ENCODE assay signal across 12 cellular contexts in genomic region chr5:102811962-102812361, GRCh38. TPM values are rescaled to one million over a fixed set of nuclear protein-coding genes. Genes with fewer than 3 reads are reported as not detected.
DNase-seq lines count a peak whose midpoint lies in the region; ATAC-seq and TF ChIP-seq lines count a peak whose summit lies in the region.
"Had no signal": no experiment of that assay in that cellular context is flagged by ENCODE, and none has a peak within 500 bp of the region (broad histone marks: within the 10 kb centered on the region; RNA-seq: fewer than 3 reads in every experiment).

No MANE protein-coding gene starts in this region.

- no peaks in the 10 kb centered on the region for H3K36me3 Mint-ChIP-seq in glutamatergic neuron (ENCODE audit: unreplicated experiment)
- no peaks in the 10 kb centered on the region for H3K36me3 Mint-ChIP-seq in CD4-positive, alpha-beta memory T cell

- H3K27ac Mint-ChIP-seq in glutamatergic neuron (ENCODE audit: unreplicated experiment), result peak overlapping the region; percentile 80
- no peak overlapping the region for H3K27ac Mint-ChIP-seq in CD4-positive, alpha-beta memory T cell
- H3K27ac Mint-ChIP-seq: GM23338 had no signal

- H2AFZ ChIP-seq in PC-3 (ENCODE audit: low read length), result no peak overlapping the region
- H2AFZ ChIP-seq: GM23338 had no signal

- H3K4me1 ChIP-seq in PC-3 (ENCODE audit: insufficient read depth, low read length), result peaks cover 13% of the 10 kb centered on the region
- peaks cover 11% of the 10 kb centered on the region for H3K4me1 ChIP-seq in CD4-positive, alpha-beta memory T cell (ENCODE audit: insufficient read depth, low read length)

- DNase-seq in GM04504 (ENCODE audit: low read depth) (peak; percentile 19), HT-29 (ENCODE audit: low spot score) (peak; percentile 89), PC-3 (peak; percentile 96), glutamatergic neuron (no peak), HuH-7 (ENCODE audit: low spot score) (no peak), AML-193 (lab: John Stamatoyannopoulos, UW) (no peak)
- DNase-seq in CD4-positive, alpha-beta memory T cell, result no peak
- no peak for DNase-seq in effector CD4-positive, alpha-beta T cell
- DNase-seq: amygdala, MM.1S had no signal

- H3K27ac ChIP-seq in PC-3 (ENCODE audit: low read length), result peak overlapping the region; percentile 8; the same call in 1 of the 2 replicates
- no peak overlapping the region for H3K27ac ChIP-seq in CD4-positive, alpha-beta memory T cell (ENCODE audit: low read depth, low read length)
- H3K27ac ChIP-seq: VCaP had no signal

- no peak overlapping the region for H3K9ac ChIP-seq in PC-3 (ENCODE audit: low read length)

- BruUV-seq in PC-3 (replicated peaks; lab: Mats Ljungman, UMichigan), result no TSS peak

- H3K79me2 ChIP-seq in PC-3 (ENCODE audit: low read length), result no peaks in the 10 kb centered on the region

- no peaks in the 10 kb centered on the region for H3F3A ChIP-seq in PC-3 (ENCODE audit: low read length, unreplicated experiment)

- peaks cover 5% of the 10 kb centered on the region for H3K9me3 Mint-ChIP-seq in glutamatergic neuron (ENCODE audit: unreplicated experiment)
- no peaks in the 10 kb centered on the region for H3K9me3 Mint-ChIP-seq in CD4-positive, alpha-beta memory T cell
- H3K9me3 Mint-ChIP-seq: GM23338 had no signal

- H3K4me3 ChIP-seq in PC-3 (ENCODE audit: low read length), result no peak overlapping the region
- H3K4me3 ChIP-seq in CD4-positive, alpha-beta memory T cell (ENCODE audit: low read length in 2 of 2), result no peak overlapping the region
- H3K4me3 ChIP-seq: GM23338 had no signal

- peaks cover 66% of the 10 kb centered on the region for H3K4me1 Mint-ChIP-seq in glutamatergic neuron (ENCODE audit: low read depth, unreplicated experiment)
- H3K4me1 Mint-ChIP-seq in CD4-positive, alpha-beta memory T cell, result peaks cover 16 to 28% (median 17%) of the 10 kb centered on the region in 4 donors

- no peaks in the 10 kb centered on the region for H3K9me3 ChIP-seq in PC-3 (ENCODE audit: low read length)
- no peaks in the 10 kb centered on the region for H3K9me3 ChIP-seq in CD4-positive, alpha-beta memory T cell (ENCODE audit: control insufficient read depth in 1 of 2, low read length in 2 of 2)

- POLR2A ChIA-PET in PC-3 (lab: Charles Lee; ENCODE audit: unreplicated experiment), result no interaction called here
- POLR2A ChIA-PET in CD4-positive, alpha-beta memory T cell (lab: Charles Lee; ENCODE audit: partially characterized antibody), result no interaction called here

- peak; percentile 94 for ATAC-seq in PC-3
- ATAC-seq: GM23338 had no signal

- intact Hi-C loops in PC-3 (cut with micrococcal nuclease), result loop anchor here (1.0 kb wide), 1 partner anchor 44 kb away; no protein-coding TSS in a partner anchor
- intact Hi-C loops in CD4-positive, alpha-beta memory T cell (cut with micrococcal nuclease), result no loop called here

- H3K36me3 ChIP-seq in PC-3 (ENCODE audit: low read depth, low read length), result no peaks in the 10 kb centered on the region
- H3K36me3 ChIP-seq in CD4-positive, alpha-beta memory T cell (ENCODE audit: insufficient read depth, low read length), result no peaks in the 10 kb centered on the region

- CTCF ChIA-PET in PC-3 (lab: Charles Lee), result interaction anchor here (0.5 kb wide), 1 partner anchor 32 kb away, joined by 3 read pairs; no protein-coding TSS in a partner anchor
- CTCF ChIA-PET in CD4-positive, alpha-beta memory T cell (lab: Charles Lee; ENCODE audit: partially characterized antibody), result interaction anchor here (0.6 kb wide), 1 partner anchor 447 kb away, joined by 3 read pairs; the partner anchor contains the start of gene MACIR

- H3K9me2 ChIP-seq in PC-3 (replicated peaks; ENCODE audit: low read length), result no peaks in the 10 kb centered on the region

- H4K20me1 ChIP-seq in PC-3 (ENCODE audit: low read length), result peaks cover 3% of the 10 kb centered on the region; the same call in 1 of the 2 replicates

- H3K27me3 Mint-ChIP-seq in glutamatergic neuron (ENCODE audit: unreplicated experiment), result no peaks in the 10 kb centered on the region
- no peaks in the 10 kb centered on the region for H3K27me3 Mint-ChIP-seq in CD4-positive, alpha-beta memory T cell

- TF ChIP-seq CTCF in PC-3 (conservative IDR thresholded peaks at IDR 0.05; ENCODE audit: low read depth, low read length) (no peak), glutamatergic neuron (IDR thresholded peaks at IDR 0.05; ENCODE audit: partially characterized antibody, unreplicated experiment) (no peak)

- no peak overlapping the region for H3K4me3 Mint-ChIP-seq in glutamatergic neuron (ENCODE audit: unreplicated experiment)
- no peak overlapping the region for H3K4me3 Mint-ChIP-seq in CD4-positive, alpha-beta memory T cell
- H3K4me3 Mint-ChIP-seq: GM23338 had no signal

- 0 out of 2 replicates have a peak overlapping the region, but pooled peaks have one; percentile 10 for H3K4me2 ChIP-seq in PC-3 (ENCODE audit: low read length)
- H3K4me2 ChIP-seq: GM23338 had no signal

- no peaks in the 10 kb centered on the region for H3K27me3 ChIP-seq in PC-3 (ENCODE audit: low read length)
- H3K27me3 ChIP-seq in CD4-positive, alpha-beta memory T cell (ENCODE audit: insufficient read depth, low read length), result no peaks in the 10 kb centered on the region

RNA-seq across cellular contexts. Expression of gene PAM, which starts 56.9 kb away (rescaled TPM):
- total RNA-seq in HT-29 (2014; rRNA removed; shearing (Covaris generic)), result 108 and 119 TPM in 2 replicates
- 90.0 and 153 TPM in 2 replicates for total RNA-seq in PC-3 (2014; rRNA removed)
- 192 TPM for total RNA-seq in glutamatergic neuron (ENCODE audit: unreplicated experiment)
- 10 to 100 TPM; 25.8 to 31.0 TPM for total RNA-seq in CD4-positive, alpha-beta memory T cell
- polyA plus RNA-seq in CD4-positive, alpha-beta memory T cell, result 10 to 100 TPM; 26.5 to 30.8 TPM

Comparison
In these comparisons a context has a peak if more than half of its experiments do, and no peak if none do; other contexts are left out.
1. DNase-seq: peak in GM04504 (single experiment), HT-29 (single experiment) and PC-3 (single experiment); none in glutamatergic neuron (single experiment), HuH-7 (single experiment), CD4-positive, alpha-beta memory T cell (0 of 5), AML-193 (0 of 2) and effector CD4-positive, alpha-beta T cell (single experiment).